ENCODE assay signal across 8 cellular contexts in genomic region chr2:85327757-85328617, GRCh38. TPM values are rescaled to one million over a fixed set of nuclear protein-coding genes. Genes with fewer than 3 reads are reported as not detected.
DNase-seq lines count a peak whose midpoint lies in the region; ATAC-seq and TF ChIP-seq lines count a peak whose summit lies in the region.

TSS of gene TGOLN2 (minus strand) at chr2:85327989. CDS start at chr2:85327962, 27 bp downstream.

- peak in 1 of 2 donors; percentile 46 for TF ChIP-seq RAD21 in liver (IDR thresholded peaks at IDR 0.05)

- H3K36me3 ChIP-seq in CD4-positive, CD25-positive, alpha-beta regulatory T cell (ENCODE audit: control insufficient read depth, insufficient read depth, low read length) = peaks cover 31% of the 10 kb centered on the region
- peaks cover 0 to 3% (median 2%) of the 10 kb centered on the region in 4 donors for H3K36me3 ChIP-seq in liver (ENCODE audit: control insufficient read depth in 4 of 4, insufficient read depth in 3 of 4, low read depth in 1 of 4, low read length in 3 of 4)

- peak within 1 kb of the TSS; percentile 99 for H3K4me3 ChIP-seq in CD4-positive, CD25-positive, alpha-beta regulatory T cell (ENCODE audit: low read depth, low read length)
- H3K4me3 ChIP-seq in liver (ENCODE audit: low read depth in 1 of 3, low read length in 3 of 3) = peak within 1 kb of the TSS; percentile 79 to 98 (median 95)

- peak within 1 kb of the TSS; percentile 100 for H3K27ac Mint-ChIP-seq in CD4-positive, CD25-positive, alpha-beta regulatory T cell

- H3K9ac ChIP-seq in liver (ENCODE audit: low read depth in 1 of 2, low read length in 2 of 2) = peak within 1 kb of the TSS; percentile 84 to 92

- no peaks in the 10 kb centered on the region for H3K9me3 Mint-ChIP-seq in CD4-positive, CD25-positive, alpha-beta regulatory T cell

- peak; percentile 88 to 89 for ATAC-seq in CD4-positive, CD25-positive, alpha-beta regulatory T cell (ENCODE audit: low read depth in 2 of 2)
- ATAC-seq in GM19438 (IDR thresholded peaks at IDR 0.05; ENCODE audit: low read depth, unreplicated experiment) (peak; percentile 84), HG03571 (IDR thresholded peaks at IDR 0.05; ENCODE audit: unreplicated experiment) (peak; percentile 91)

- H3K4me1 Mint-ChIP-seq in CD4-positive, CD25-positive, alpha-beta regulatory T cell = peaks cover 26 to 66% (median 40%) of the 10 kb centered on the region in 4 donors

- WGBS in liver = under 1% methylated on average over 63 of the region's 63 CpGs

- no peaks in the 10 kb centered on the region for H3K9me3 ChIP-seq in CD4-positive, CD25-positive, alpha-beta regulatory T cell (ENCODE audit: control insufficient read depth in 2 of 2, low read length in 2 of 2)
- no peaks in the 10 kb centered on the region for H3K9me3 ChIP-seq in liver (ENCODE audit: control insufficient read depth in 4 of 4, low read length in 3 of 4)

- H3K4me3 Mint-ChIP-seq in CD4-positive, CD25-positive, alpha-beta regulatory T cell = peak within 1 kb of the TSS; percentile 96 to 100 (median 100)

- peaks cover 56% of the 10 kb centered on the region for H3K4me1 ChIP-seq in CD4-positive, CD25-positive, alpha-beta regulatory T cell (ENCODE audit: control insufficient read depth, insufficient read depth, low read length, poor library complexity, severe bottlenecking)
- H3K4me1 ChIP-seq in liver (ENCODE audit: control insufficient read depth in 4 of 4, insufficient read depth in 4 of 4, low read length in 3 of 4) = peaks cover 7 to 46% (median 32%) of the 10 kb centered on the region in 4 donors

- TF ChIP-seq CTCF in liver (IDR thresholded peaks at IDR 0.05; ENCODE audit: low read depth, low read length, missing input control) = peak; percentile 0

- peak within 1 kb of the TSS; percentile 97 for H3K27ac ChIP-seq in CD4-positive, CD25-positive, alpha-beta regulatory T cell (ENCODE audit: insufficient read depth, low read length, poor library complexity, severe bottlenecking)
- peak within 1 kb of the TSS; percentile 92 to 99 for H3K27ac ChIP-seq in liver (ENCODE audit: low read depth in 1 of 2, low read length in 2 of 2)

- no peaks in the 10 kb centered on the region for H3K27me3 ChIP-seq in CD4-positive, CD25-positive, alpha-beta regulatory T cell (ENCODE audit: control insufficient read depth, insufficient read depth, low read length)
- no peaks in the 10 kb centered on the region for H3K27me3 ChIP-seq in liver (ENCODE audit: control insufficient read depth in 4 of 4, insufficient read depth in 4 of 4, low read length in 3 of 4)

- H3K27me3 Mint-ChIP-seq in CD4-positive, CD25-positive, alpha-beta regulatory T cell = peaks cover 18% of the 10 kb centered on the region

- H3K36me3 Mint-ChIP-seq in CD4-positive, CD25-positive, alpha-beta regulatory T cell = peaks cover 35% of the 10 kb centered on the region

- DNase-seq in CD4-positive, CD25-positive, alpha-beta regulatory T cell = peak; percentile 92 to 97 (median 95)
- DNase-seq in NCI-H82 (lab: John Stamatoyannopoulos, UW) (peak; percentile 98), dermis microvascular lymphatic vessel endothelial cell (ENCODE audit: low read depth in 2 of 2) (peak; percentile 60 to 91)
- DNase-seq in activated CD4-positive, alpha-beta T cell treated with anti-CD3 and anti-CD28 coated beads, Interleukin-2, amount 50 U/mL, for 48 hours = peak; percentile 92 to 93
- peak; percentile 96 for DNase-seq in stimulated activated CD4-positive, alpha-beta T cell treated with anti-CD3 and anti-CD28 coated beads, Interleukin-4, amount 100 ng/mL, for 1 hour

TF ChIP-seq in liver, 16 proteins besides CTCF, POLR2A, EP300 and RAD21:
- TF ChIP-seq ATF3 (IDR thresholded peaks at IDR 0.05) = no peak
- TF ChIP-seq SP1 (IDR thresholded peaks at IDR 0.05) = peak; percentile 27
- TF ChIP-seq HNF4A (conservative IDR thresholded peaks at IDR 0.05) = peak in 1 of 2 donors; percentile 31
- TF ChIP-seq FOXA1 (IDR thresholded peaks at IDR 0.05) = no peak
- peak; percentile 27 to 45 for TF ChIP-seq RXRA (IDR thresholded peaks at IDR 0.05)
- peak; percentile 47 to 76 for TF ChIP-seq GABPA (IDR thresholded peaks at IDR 0.05 in 1 of 2, conservative IDR thresholded peaks at IDR 0.05 in 1 of 2)
- TF ChIP-seq TAF1 (conservative IDR thresholded peaks at IDR 0.05) = peak; percentile 91
- peak; percentile 99 for TF ChIP-seq ZBTB33 (IDR thresholded peaks at IDR 0.05)
- TF ChIP-seq MAX (IDR thresholded peaks at IDR 0.05) = no peak
- TF ChIP-seq NR2F2 (IDR thresholded peaks at IDR 0.05) = peak; percentile 89
- TF ChIP-seq HNF4G (IDR thresholded peaks at IDR 0.05) = no peak
- peak in 1 of 2 donors; percentile 25 for TF ChIP-seq JUND (IDR thresholded peaks at IDR 0.05)
- TF ChIP-seq REST (IDR thresholded peaks at IDR 0.05) = peak; percentile 90
- peak; percentile 90 for TF ChIP-seq YY1 (IDR thresholded peaks at IDR 0.05)
- no peak for TF ChIP-seq FOXA2 (IDR thresholded peaks at IDR 0.05)
- no peak for TF ChIP-seq EGR1 (IDR thresholded peaks at IDR 0.05; ENCODE audit: low read depth in 2 of 2)

RNA-seq across cellular contexts. Expression of gene TGOLN2, which starts in this region (rescaled TPM):
- 168 TPM for total RNA-seq in CD4-positive, CD25-positive, alpha-beta regulatory T cell
- 10 to 100 TPM; 51.3 to 62.7 (median 62.1) TPM for polyA plus RNA-seq in CD4-positive, CD25-positive, alpha-beta regulatory T cell
- total RNA-seq in dermis microvascular lymphatic vessel endothelial cell (56.1 and 70.3 TPM in 2 replicates), liver (100 to 1,000 TPM in 1 of 2 donors, 10 to 100 TPM in 1; 68.8 to 114 TPM)
- 10 to 100 TPM; 56.7 to 66.3 TPM for polyA plus RNA-seq in liver

Comparison
In these comparisons a context has a peak if more than half of its experiments do, and no peak if none do; other contexts are left out.
1. Peak in every context shown above with its lines: DNase-seq, ATAC-seq, H3K4me3 ChIP-seq and H3K27ac ChIP-seq.